10 cellular contexts compared by ENCODE assay signal in the genomic region with DNA sequence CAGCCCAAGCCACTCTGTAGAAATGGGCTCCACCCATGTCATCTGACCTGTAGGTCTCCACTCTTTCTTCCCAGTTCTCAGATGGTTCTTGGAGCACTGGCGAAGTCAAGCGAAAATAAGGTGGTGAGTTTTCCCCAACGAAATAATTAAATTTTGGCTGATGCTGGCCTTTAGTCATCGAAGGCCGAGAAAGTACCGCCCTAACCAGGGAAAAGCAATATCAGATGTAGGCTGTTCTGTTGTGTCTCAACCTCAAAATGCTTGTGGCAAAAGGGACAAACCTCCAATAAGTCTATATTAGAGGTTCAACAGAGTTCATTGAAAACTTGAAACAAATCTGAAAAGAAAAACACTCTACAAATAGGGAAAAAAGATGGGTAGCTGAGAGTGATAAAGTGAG. TPM values are rescaled to one million over a fixed set of nuclear protein-coding genes. Genes with fewer than 3 reads are reported as not detected.
DNase-seq lines count a peak whose midpoint lies in the region; ATAC-seq and TF ChIP-seq lines count a peak whose summit lies in the region.
"Had no signal": no experiment of that assay in that cellular context is flagged by ENCODE, and none has a peak within 500 bp of the region (broad histone marks: within the 10 kb centered on the region; RNA-seq: fewer than 3 reads in every experiment).

No MANE protein-coding gene starts in this region.

- H3K79me1 ChIP-seq in H9 (ENCODE audit: insufficient read depth, low read depth, low read length, poor library complexity, severe bottlenecking), result no peaks in the 10 kb centered on the region

- no peaks in the 10 kb centered on the region for H3K9me3 Mint-ChIP-seq in natural killer cell treated with Interleukin-12 subunit alpha and Interleukin-12 subunit beta and Interleukin-15 and Interleukin-18, amount 100 ng/mL, for 72 hours
- H3K9me3 Mint-ChIP-seq in natural killer cell (no peaks in the 10 kb centered on the region), H9 (no peaks in the 10 kb centered on the region)
- H3K9me3 Mint-ChIP-seq in activated naive CD8-positive, alpha-beta T cell treated with anti-CD3 and anti-CD28 coated beads for 36 hours, result no peaks in the 10 kb centered on the region

- TF ChIP-seq EP300 in transverse colon (IDR thresholded peaks at IDR 0.05; ENCODE audit: low read depth), result no peak

- H3K23me2 ChIP-seq in H9 (ENCODE audit: insufficient read length, low read depth, low read length, poor library complexity, severe bottlenecking), result no peaks in the 10 kb centered on the region

- no peak for TF ChIP-seq POLR2A in transverse colon (IDR thresholded peaks at IDR 0.05)
- TF ChIP-seq POLR2A in esophagus squamous epithelium (IDR thresholded peaks at IDR 0.05), result no peak

- no peak overlapping the region for H3K56ac ChIP-seq in H9 (ENCODE audit: insufficient read length, low read depth, low read length)

- H3K4me1 ChIP-seq in transverse colon, result peaks cover 0 to 13% (median 3%) of the 10 kb centered on the region in 4 donors
- peaks cover 0 to 47% (median 4%) of the 10 kb centered on the region in 3 donors for H3K4me1 ChIP-seq in esophagus squamous epithelium
- no peaks in the 10 kb centered on the region for H3K4me1 ChIP-seq in H9 (ENCODE audit: insufficient read depth, low read length)

- H3K23ac ChIP-seq in H9 (ENCODE audit: insufficient read length, low read depth, low read length), result no peak overlapping the region

- H4K8ac ChIP-seq in H9 (replicated peaks; ENCODE audit: insufficient read length, low read depth, low read length), result no peak overlapping the region

- H3K9ac ChIP-seq in H9 (ENCODE audit: extremely low read depth, insufficient read length, low read length), result no peak overlapping the region

- H3K36me3 ChIP-seq in transverse colon (no peaks in the 10 kb centered on the region), esophagus squamous epithelium (no peaks in the 10 kb centered on the region)

- H3K27ac ChIP-seq in transverse colon (peak overlapping the region in 3 of 4 donors; percentile 16 to 51 (median 19)), esophagus squamous epithelium (peak overlapping the region in 1 of 4 donors; percentile 56), H9 (ENCODE audit: insufficient read length, low read depth, low read length) (no peak overlapping the region)
- H3K27ac ChIP-seq: body of pancreas had no signal

- no peak overlapping the region for H2AK5ac ChIP-seq in H9 (ENCODE audit: insufficient read length, low read length)

- no peaks in the 10 kb centered on the region for H3K79me2 ChIP-seq in H9 (ENCODE audit: insufficient read depth, low read length)

- H4K91ac ChIP-seq in H9 (ENCODE audit: insufficient read length, low read depth, low read length), result no peak overlapping the region

- no peak overlapping the region for H3K4me2 ChIP-seq in H9 (ENCODE audit: insufficient read depth, insufficient read length, low read length)

- intact Hi-C loops in natural killer cell (cut with micrococcal nuclease), result no loop called here
- intact Hi-C loops in transverse colon (cut with DNase I; ENCODE audit: low total_unique reads), result no loop called here
- intact Hi-C loops in esophagus squamous epithelium (cut with DNase I), result no loop called here

- H3K14ac ChIP-seq in H9 (ENCODE audit: insufficient read depth, low read length), result no peak overlapping the region

- no peak overlapping the region for H2BK120ac ChIP-seq in H9 (ENCODE audit: low read depth, low read length, poor library complexity, severe bottlenecking)

- peak overlapping the region; percentile 2 for H3K4me3 Mint-ChIP-seq in natural killer cell treated with Interleukin-12 subunit alpha and Interleukin-12 subunit beta and Interleukin-15 and Interleukin-18, amount 100 ng/mL, for 72 hours
- H3K4me3 Mint-ChIP-seq in natural killer cell (no peak overlapping the region), H9 (no peak overlapping the region)
- no peak overlapping the region for H3K4me3 Mint-ChIP-seq in activated naive CD8-positive, alpha-beta T cell treated with anti-CD3 and anti-CD28 coated beads for 36 hours

- H3K18ac ChIP-seq in H9 (ENCODE audit: insufficient read length, low read depth, low read length), result no peak overlapping the region

- no peak overlapping the region for H3K4me3 ChIP-seq in transverse colon
- no peak overlapping the region for H3K4me3 ChIP-seq in esophagus squamous epithelium
- H3K4me3 ChIP-seq: body of pancreas had no signal

- no peak overlapping the region for H3K27ac Mint-ChIP-seq in natural killer cell treated with Interleukin-12 subunit alpha and Interleukin-12 subunit beta and Interleukin-15 and Interleukin-18, amount 100 ng/mL, for 72 hours
- H3K27ac Mint-ChIP-seq in natural killer cell (peak overlapping the region in 1 of 2 donors; percentile 11), H9 (no peak overlapping the region)
- H3K27ac Mint-ChIP-seq in activated naive CD8-positive, alpha-beta T cell treated with anti-CD3 and anti-CD28 coated beads for 36 hours, result peak overlapping the region; percentile 71

- H2BK12ac ChIP-seq in H9 (ENCODE audit: insufficient read length, low read depth, low read length), result no peak overlapping the region

- H4K20me1 ChIP-seq in H9 (ENCODE audit: control insufficient read depth, insufficient read depth, insufficient read length), result no peaks in the 10 kb centered on the region

- H2AFZ ChIP-seq in H9 (ENCODE audit: low read length), result no peak overlapping the region

- no peak overlapping the region for H2BK15ac ChIP-seq in H9 (ENCODE audit: low read depth, low read length)

- H3K27me3 Mint-ChIP-seq in natural killer cell treated with Interleukin-12 subunit alpha and Interleukin-12 subunit beta and Interleukin-15 and Interleukin-18, amount 100 ng/mL, for 72 hours, result peaks cover 0 to 4% of the 10 kb centered on the region in 2 donors
- peaks cover 0 to 6% of the 10 kb centered on the region in 2 donors for H3K27me3 Mint-ChIP-seq in natural killer cell (ENCODE audit: low read depth in 2 of 2)
- no peaks in the 10 kb centered on the region for H3K27me3 Mint-ChIP-seq in activated naive CD8-positive, alpha-beta T cell treated with anti-CD3 and anti-CD28 coated beads for 36 hours
- no peaks in the 10 kb centered on the region; the same call in 1 of the 2 replicates for H3K27me3 Mint-ChIP-seq in H9 (ENCODE audit: low read depth)

- H3K4ac ChIP-seq in H9 (ENCODE audit: low read depth, low read length), result no peak overlapping the region

- H3K27me3 ChIP-seq in transverse colon (no peaks in the 10 kb centered on the region), esophagus squamous epithelium (no peaks in the 10 kb centered on the region), H9 (ENCODE audit: insufficient read depth, low read length) (no peaks in the 10 kb centered on the region)
- H3K27me3 ChIP-seq: body of pancreas had no signal

- H4K5ac ChIP-seq in H9 (ENCODE audit: insufficient read length, low read depth, low read length), result no peak overlapping the region

- H2BK5ac ChIP-seq in H9 (ENCODE audit: insufficient read length, low read length), result no peak overlapping the region

- WGBS in transverse colon (ENCODE audit: low coverage in 1 of 2), 2 donors, result 76 to 87% methylated on average over 6 of the region's 6 CpGs
- WGBS in esophagus squamous epithelium, 2 donors, result 69 to 85% methylated on average over 6 of the region's 6 CpGs
- no CpG with 5 or more reads among the region's 6 CpGs for WGBS in H9 (ENCODE audit: extremely low coverage, insufficient read length, low lambda C conversion rate)

- H2BK20ac ChIP-seq in H9 (ENCODE audit: low read depth, low read length, poor library complexity, severe bottlenecking), result no peak overlapping the region

- TF ChIP-seq CTCF in natural killer cell (IDR thresholded peaks at IDR 0.05), result no peak
- no peak for TF ChIP-seq CTCF in transverse colon (IDR thresholded peaks at IDR 0.05)
- TF ChIP-seq CTCF in esophagus squamous epithelium (IDR thresholded peaks at IDR 0.05), result no peak
- TF ChIP-seq CTCF in H9 (conservative IDR thresholded peaks at IDR 0.05), result no peak

- ATAC-seq in natural killer cell treated with Interleukin-12 subunit alpha and Interleukin-12 subunit beta and Interleukin-15 and Interleukin-18, amount 100 ng/mL, for 72 hours, result no peak
- ATAC-seq in natural killer cell (no peak), HG02970 (IDR thresholded peaks at IDR 0.05; ENCODE audit: low FRiP score, unreplicated experiment) (peak; percentile 9), GM19463 (IDR thresholded peaks at IDR 0.05; ENCODE audit: unreplicated experiment) (no peak)
- ATAC-seq: body of pancreas, Panc1 had no signal

- H3K4me1 Mint-ChIP-seq in natural killer cell treated with Interleukin-12 subunit alpha and Interleukin-12 subunit beta and Interleukin-15 and Interleukin-18, amount 100 ng/mL, for 72 hours (ENCODE audit: low read depth in 2 of 2), result peaks cover 8 to 14% of the 10 kb centered on the region in 2 donors
- H3K4me1 Mint-ChIP-seq in natural killer cell (peaks cover 9 to 12% of the 10 kb centered on the region in 2 donors), H9 (peaks cover 0 to 6% of the 10 kb centered on the region in 2 experiments; a peak in 1 of 4 replicates)
- H3K4me1 Mint-ChIP-seq in activated naive CD8-positive, alpha-beta T cell treated with anti-CD3 and anti-CD28 coated beads for 36 hours, result peaks cover 26% of the 10 kb centered on the region

- H3K36me3 Mint-ChIP-seq in natural killer cell treated with Interleukin-12 subunit alpha and Interleukin-12 subunit beta and Interleukin-15 and Interleukin-18, amount 100 ng/mL, for 72 hours, result no peaks in the 10 kb centered on the region
- H3K36me3 Mint-ChIP-seq in natural killer cell, result no peaks in the 10 kb centered on the region
- H3K36me3 Mint-ChIP-seq in activated naive CD8-positive, alpha-beta T cell treated with anti-CD3 and anti-CD28 coated beads for 36 hours, result no peaks in the 10 kb centered on the region
- H3K36me3 Mint-ChIP-seq in H9 (ENCODE audit: insufficient read depth in 1 of 3, low read depth in 3 of 3), result no peaks in the 10 kb centered on the region

- DNase-seq in natural killer cell treated with Interleukin-12 subunit alpha and Interleukin-12 subunit beta and Interleukin-15 and Interleukin-18, amount 100 ng/mL, for 72 hours (ENCODE audit: low spot score), result no peak
- DNase-seq in natural killer cell (no peak), transverse colon (no peak), esophagus squamous epithelium (lab: John Stamatoyannopoulos, UW) (no peak), H9 (no peak)
- no peak for DNase-seq in activated naive CD8-positive, alpha-beta T cell treated with anti-CD3 and anti-CD28 coated beads for 36 hours
- DNase-seq: body of pancreas had no signal

- in situ Hi-C loops in transverse colon (cut with MboI; ENCODE audit: low pct_ligation_motif_present in 1 of 4, low pct_unique_long_range_greater_than_20kb in 1 of 4, low sequenced_read_pairs in 3 of 4), result loop anchor here in 1 of 4 donors (10.0 kb wide), 1 partner anchor 137 kb away; no protein-coding TSS in a partner anchor

- no peak overlapping the region for H3T11ph ChIP-seq in H9 (ENCODE audit: low read length)

- no peaks in the 10 kb centered on the region for H3K9me3 ChIP-seq in transverse colon
- no peaks in the 10 kb centered on the region for H3K9me3 ChIP-seq in esophagus squamous epithelium
- no peaks in the 10 kb centered on the region for H3K9me3 ChIP-seq in H9 (ENCODE audit: control insufficient read depth, low read depth, low read length)
- H3K9me3 ChIP-seq: body of pancreas had no signal

RNA-seq across cellular contexts. Expression of gene BCAT1, which starts 48.6 kb away (rescaled TPM):
- 10 to 100 TPM; 14.5 to 49.4 TPM for total RNA-seq in natural killer cell treated with Interleukin-12 subunit alpha and Interleukin-12 subunit beta and Interleukin-15 and Interleukin-18, amount 100 ng/mL, for 72 hours
- total RNA-seq in natural killer cell (1 to 10 TPM in 2 of 3 donors, under 1 TPM in 1; 0.61 to 4.4 (median 1.3) TPM), transverse colon (10 to 100 TPM in 1 of 4 donors, 1 to 10 TPM in 2, under 1 TPM in 1; 0.80 to 14.0 (median 3.9) TPM), esophagus squamous epithelium (10 to 100 TPM in 2 of 4 donors, 1 to 10 TPM in 1, under 1 TPM in 1; 0.87 to 28.3 (median 9.6) TPM), H9 (2021) (224 and 244 TPM in 2 replicates)
- 10 to 100 TPM; 58.7 to 59.6 TPM for total RNA-seq in activated naive CD8-positive, alpha-beta T cell treated with anti-CD3 and anti-CD28 coated beads for 36 hours
